In the genomic region with DNA sequence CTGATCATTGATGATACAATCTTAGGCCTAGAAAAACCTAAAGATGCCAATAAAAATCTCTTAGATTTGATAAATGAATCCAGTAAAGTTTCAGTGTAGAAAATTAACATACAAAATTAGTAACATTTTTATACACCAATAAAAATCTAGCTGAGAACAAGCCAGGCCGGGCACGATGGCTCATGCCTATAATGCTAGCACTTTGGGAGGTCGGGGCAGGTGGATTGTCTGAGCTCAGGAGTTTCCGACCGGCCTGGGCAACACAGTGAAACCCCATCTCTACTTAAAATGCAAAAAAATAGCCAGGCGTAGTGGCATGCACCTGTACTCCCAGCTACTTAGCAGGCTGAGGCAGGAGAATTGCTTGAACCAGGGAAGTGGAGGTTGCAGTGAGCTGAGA, we compare ENCODE assay signal across 24 cellular contexts.
"Had no signal": no experiment of that assay in that cellular context is flagged by ENCODE, and none has a peak within 500 bp of the region (broad histone marks: within the 10 kb centered on the region; RNA-seq: fewer than 3 reads in every experiment).

No MANE protein-coding gene starts in this region.

- DNase-seq: stimulated activated CD4-positive, alpha-beta T cell treated with anti-CD3 and anti-CD28 coated beads, Interleukin-2, amount 100 ng/mL, for 48 hours; stimulated activated CD4-positive, alpha-beta T cell treated with anti-CD3 and anti-CD28 coated beads, Interleukin-4, amount 100 ng/mL, for 1 hour; stimulated activated CD4-positive, alpha-beta T cell treated with anti-CD3 and anti-CD28 coated beads, Interleukin-4, amount 100 ng/mL, for 24 hours; stimulated activated CD4-positive, alpha-beta T cell treated with anti-CD3 and anti-CD28 coated beads, Interleukin-4, amount 100 ng/mL, for 4 hours; stimulated activated CD8-positive, alpha-beta memory T cell treated with anti-CD3 and anti-CD28 coated beads, Interleukin-4, amount 100 ng/mL, for 48 hours; stimulated activated naive B cell treated with anti-CD40 and anti-IgM and Interleukin-4, amounts not matched to agents 10 μg/mL and 1 μg/mL and 100 μg/mL, for 72 hours; stimulated activated naive CD4-positive, alpha-beta T cell; stimulated activated naive CD4-positive, alpha-beta T cell treated with Interleukin-2 at 50 U/mL for 16 hours; stimulated activated naive CD8-positive, alpha-beta T cell treated with anti-CD3 and anti-CD28 coated beads, Interleukin-15, amount 100 ng/mL, for 72 hours; stimulated activated naive CD8-positive, alpha-beta T cell treated with anti-CD3 and anti-CD28 coated beads, Interleukin-15, Interleukin-2, amounts not matched to agents 100 U/mL and 50 U/mL, for 24 hours; stomach; substantia nigra; testis; thyroid gland; tibial artery; transverse colon; trophoblast cell; upper lobe of left lung; upper lobe of right lung; uterus had no signal

- H3K27ac ChIP-seq: stomach, suprapubic skin, testis, thoracic aorta, thyroid gland, tibial artery, tibial nerve, transverse colon, upper lobe of left lung, upper lobe of right lung, uterus, vagina had no signal

- H3K27me3 ChIP-seq: stomach, suprapubic skin, testis, thyroid gland, tibial artery, tibial nerve, transverse colon, upper lobe of left lung, upper lobe of right lung, uterus, vagina had no signal

- H3K4me1 ChIP-seq: stomach, suprapubic skin, testis, thyroid gland, tibial artery, tibial nerve, transverse colon, upper lobe of left lung, upper lobe of right lung, uterus, vagina had no signal

- H3K36me3 ChIP-seq: stomach, suprapubic skin, thoracic aorta, thyroid gland, tibial artery, tibial nerve, transverse colon, upper lobe of left lung, upper lobe of right lung, uterus, vagina had no signal

- H3K4me3 ChIP-seq: stomach, suprapubic skin, testis, thoracic aorta, thyroid gland, tibial artery, tibial nerve, transverse colon, upper lobe of left lung, upper lobe of right lung, uterus, vagina had no signal
